In genomic region chr1:3504151-3504822, GRCh38 we compare ENCODE assay signal across 11 cellular contexts. TPM values are rescaled to one million over a fixed set of nuclear protein-coding genes. Genes with fewer than 3 reads are reported as not detected.
DNase-seq lines count a peak whose midpoint lies in the region; TF ChIP-seq lines count a peak whose summit lies in the region.
"Had no signal": no experiment of that assay in that cellular context is flagged by ENCODE, and none has a peak within 500 bp of the region (broad histone marks: within the 10 kb centered on the region; RNA-seq: fewer than 3 reads in every experiment).

No MANE protein-coding gene starts in this region.

- H3K27me3 ChIP-seq in adipocyte (replicated peaks; ENCODE audit: control insufficient read depth, insufficient read depth, low read length) = no peaks in the 10 kb centered on the region

- H3K27ac Mint-ChIP-seq in endothelial cell (ENCODE audit: unreplicated experiment) (no peak overlapping the region), Calu3 (ENCODE audit: unreplicated experiment) (no peak overlapping the region)
- H3K27ac Mint-ChIP-seq: GM23338 had no signal

- H3K4me1 Mint-ChIP-seq in endothelial cell (ENCODE audit: unreplicated experiment) (peaks cover 2% of the 10 kb centered on the region), Calu3 (ENCODE audit: low read depth, unreplicated experiment) (no peaks in the 10 kb centered on the region)
- H3K4me1 Mint-ChIP-seq: GM23338 had no signal

- CTCF ChIA-PET in Calu3 (lab: Charles Lee) = no interaction called here

- TF ChIP-seq CTCF in retinal pigment epithelial cell (conservative IDR thresholded peaks at IDR 0.05; ENCODE audit: low read depth, low read length) = no peak
- no peak for TF ChIP-seq CTCF in endothelial cell (IDR thresholded peaks at IDR 0.05; ENCODE audit: unreplicated experiment)
- TF ChIP-seq CTCF in Calu3 (IDR thresholded peaks at IDR 0.05; ENCODE audit: unreplicated experiment) = no peak

- no peaks in the 10 kb centered on the region for H3K36me3 ChIP-seq in adipocyte (ENCODE audit: control insufficient read depth, insufficient read depth, low read length, severe bottlenecking)

- peaks cover 18% of the 10 kb centered on the region for H3K36me3 Mint-ChIP-seq in endothelial cell (ENCODE audit: low read depth, unreplicated experiment)
- peaks cover 5% of the 10 kb centered on the region for H3K36me3 Mint-ChIP-seq in Calu3 (ENCODE audit: insufficient read depth, unreplicated experiment)
- H3K36me3 Mint-ChIP-seq: naive B cell had no signal

- DNase-seq in GM03348 (ENCODE audit: low spot score) = peak; percentile 97
- peak; percentile 82 for DNase-seq in adipocyte (ENCODE audit: low read depth)
- DNase-seq in head of caudate nucleus = peak in 29 of 42 donors; percentile 18 to 83 (median 59)
- DNase-seq in retinal pigment epithelial cell (ENCODE audit: low read depth) = peak; percentile 81
- DNase-seq in activated CD4-positive, alpha-beta T cell treated with anti-CD3 and anti-CD28 coated beads for 1 hour = no peak
- DNase-seq in endothelial cell (ENCODE audit: low spot score) = no peak
- DNase-seq in Calu3 = no peak
- DNase-seq in stimulated activated CD4-positive, alpha-beta T cell treated with anti-CD3 and anti-CD28 coated beads, Interleukin-4, amount 100 ng/mL, for 24 hours = no peak
- DNase-seq: naive B cell had no signal

- H3K4me3 ChIP-seq in adipocyte (ENCODE audit: low read length) (no peak overlapping the region), retinal pigment epithelial cell (ENCODE audit: low read length) (no peak overlapping the region)
- H3K4me3 ChIP-seq: GM23338 had no signal

- no TSS peak for BruUV-seq in Calu3 (replicated peaks; lab: Mats Ljungman, UMichigan)

- no peaks in the 10 kb centered on the region for H3K9me3 ChIP-seq in adipocyte (ENCODE audit: control insufficient read depth, low read length)

- H3K27me3 Mint-ChIP-seq in endothelial cell (ENCODE audit: unreplicated experiment) (peaks cover 28% of the 10 kb centered on the region), Calu3 (ENCODE audit: unreplicated experiment) (no peaks in the 10 kb centered on the region)
- H3K27me3 Mint-ChIP-seq: naive B cell had no signal

- peaks cover 13% of the 10 kb centered on the region for H3K4me1 ChIP-seq in adipocyte (ENCODE audit: control insufficient read depth, insufficient read depth, low read length)

- H3K4me3 Mint-ChIP-seq in endothelial cell (ENCODE audit: unreplicated experiment) (no peak overlapping the region), Calu3 (ENCODE audit: low read depth, unreplicated experiment) (no peak overlapping the region)
- H3K4me3 Mint-ChIP-seq: GM23338, naive B cell had no signal

- H3K9ac ChIP-seq in adipocyte (ENCODE audit: low read length) = peak overlapping the region; percentile 65

- H3K9me3 Mint-ChIP-seq in endothelial cell (ENCODE audit: unreplicated experiment) (no peaks in the 10 kb centered on the region), Calu3 (ENCODE audit: low read depth, unreplicated experiment) (no peaks in the 10 kb centered on the region)
- H3K9me3 Mint-ChIP-seq: GM23338, naive B cell had no signal

- intact Hi-C loops in head of caudate nucleus (cut with DNase I) = no loop called here
- intact Hi-C loops in Calu3 (cut with micrococcal nuclease; ENCODE audit: unreplicated experiment) = no loop called here

RNA-seq across cellular contexts. Expression of gene ARHGEF16, which starts 49.8 kb away (rescaled TPM):
- total RNA-seq in endothelial cell (ENCODE audit: unreplicated experiment) = 1.7 TPM
- total RNA-seq in Calu3 (2022) = 24.2 and 28.0 TPM in 2 replicates
- total RNA-seq: T-helper 2 cell treated with Interferon-gamma antibody and Interleukin-4, amounts not matched to agents 100 ng/mL and 5 ng/mL, for 36 hours had no signal

Comparison
In these comparisons a context has a peak if more than half of its experiments do, and no peak if none do; other contexts are left out.
1. DNase-seq: peak in GM03348 (single experiment), adipocyte (single experiment), head of caudate nucleus (29 of 42) and retinal pigment epithelial cell (single experiment); none in activated CD4-positive, alpha-beta T cell treated with anti-CD3 and anti-CD28 coated beads for 1 hour (single experiment), endothelial cell (single experiment), Calu3 (single experiment) and stimulated activated CD4-positive, alpha-beta T cell treated with anti-CD3 and anti-CD28 coated beads, Interleukin-4, amount 100 ng/mL, for 24 hours (single experiment).